ENCODE assay signal across 9 cellular contexts in genomic region chr20:32581839-32582658, GRCh38. TPM values are rescaled to one million over a fixed set of nuclear protein-coding genes. Genes with fewer than 3 reads are reported as not detected.
DNase-seq lines count a peak whose midpoint lies in the region; ATAC-seq, FAIRE-seq and TF ChIP-seq lines count a peak whose summit lies in the region.
"Had no signal": no experiment of that assay in that cellular context is flagged by ENCODE, and none has a peak within 500 bp of the region (broad histone marks: within the 10 kb centered on the region; RNA-seq: fewer than 3 reads in every experiment).

No MANE protein-coding gene starts in this region.

- peaks cover 3% of the 10 kb centered on the region; the same call in 1 of the 2 replicates for H4K20me1 ChIP-seq in GM12878 (ENCODE audit: control insufficient read depth, insufficient read depth)

- 57% methylated on average over 19 of the region's 20 CpGs for WGBS in HUES64
- 69% methylated on average over 20 of the region's 20 CpGs for WGBS in GM12878 (ENCODE audit: insufficient coverage, insufficient replicate concordance, low lambda C conversion rate, missing lambda C conversion rate)

- peak overlapping the region; percentile 70 for H3K27ac ChIP-seq in CD8-positive, alpha-beta memory T cell (ENCODE audit: low read depth, low read length)
- H3K27ac ChIP-seq in HUES64 (ENCODE audit: low read depth, low read length) = no peak overlapping the region
- no peak overlapping the region for H3K27ac ChIP-seq in GM12878 (ENCODE audit: control insufficient read depth, insufficient read depth)

- H3K79me2 ChIP-seq in GM12878 (ENCODE audit: control insufficient read depth, insufficient read depth, low read length) = peaks cover 4% of the 10 kb centered on the region

- intact Hi-C loops in GM12878 (cut with micrococcal nuclease; ENCODE audit: unreplicated experiment) = no loop called here

- no peaks in the 10 kb centered on the region for H3K9me3 Mint-ChIP-seq in CD8-positive, alpha-beta memory T cell
- H3K9me3 Mint-ChIP-seq in natural killer cell treated with Interleukin-12 subunit alpha and Interleukin-12 subunit beta and Interleukin-15 and Interleukin-18, amount 100 ng/mL, for 72 hours = no peaks in the 10 kb centered on the region

- no peak overlapping the region for H3K9ac ChIP-seq in HUES64 (ENCODE audit: low read depth, low read length)
- no peak overlapping the region for H3K9ac ChIP-seq in GM12878 (ENCODE audit: control insufficient read depth, insufficient read depth, low read length)

- RAD21 ChIA-PET in GM12878 (lab: Charles Lee; ENCODE audit: unreplicated experiment) = no interaction called here

- H3K27ac Mint-ChIP-seq in CD8-positive, alpha-beta memory T cell = peak overlapping the region in 7 of 8 donors; percentile 76 to 93 (median 82)
- peak overlapping the region; percentile 62 to 89 for H3K27ac Mint-ChIP-seq in natural killer cell treated with Interleukin-12 subunit alpha and Interleukin-12 subunit beta and Interleukin-15 and Interleukin-18, amount 100 ng/mL, for 72 hours

- in situ Hi-C loops in GM12878 (cut with MboI) = no loop called here

- no peaks in the 10 kb centered on the region for H3K9me3 ChIP-seq in CD8-positive, alpha-beta memory T cell (ENCODE audit: low read length)
- H3K9me3 ChIP-seq in HUES64 (ENCODE audit: insufficient read depth, low read depth, low read length) (no peaks in the 10 kb centered on the region), GM12878 (replicated peaks; ENCODE audit: control insufficient read depth, insufficient read depth, low read length) (no peaks in the 10 kb centered on the region)

- no peak for TF ChIP-seq POLR2A in GM12878 (IDR thresholded peaks at IDR 0.05; ENCODE audit: low read depth, low read length)

- TF ChIP-seq RAD21 in GM12878 (IDR thresholded peaks at IDR 0.05; ENCODE audit: insufficient read depth, low read depth, low read length) = no peak

- no peak for TF ChIP-seq CTCF in GM12878 (IDR thresholded peaks at IDR 0.05 in 2 of 3, conservative IDR thresholded peaks at IDR 0.05 in 1 of 3; ENCODE audit: control insufficient read depth in 2 of 3, extremely low read depth in 1 of 3, insufficient read depth in 1 of 3, low read depth in 3 of 3, low read length in 3 of 3)

- peaks cover 0 to 2% (median 0%) of the 10 kb centered on the region in 3 donors for H3K36me3 Mint-ChIP-seq in CD8-positive, alpha-beta memory T cell
- H3K36me3 Mint-ChIP-seq in natural killer cell treated with Interleukin-12 subunit alpha and Interleukin-12 subunit beta and Interleukin-15 and Interleukin-18, amount 100 ng/mL, for 72 hours = no peaks in the 10 kb centered on the region

- TF ChIP-seq EP300 in GM12878 (IDR thresholded peaks at IDR 0.05; ENCODE audit: borderline replicate concordance in 1 of 2, control insufficient read depth in 1 of 2, low read depth in 2 of 2, low read length in 2 of 2) = no peak

- H2AFZ ChIP-seq in GM12878 (ENCODE audit: control insufficient read depth, low read depth, low read length) = no peak overlapping the region

- peak in 2 of 5 donors; percentile 37 to 51 for DNase-seq in CD8-positive, alpha-beta memory T cell
- DNase-seq in GM12878 (ENCODE audit: low read depth, low spot score) = no peak
- DNase-seq in natural killer cell treated with Interleukin-12 subunit alpha and Interleukin-12 subunit beta and Interleukin-15 and Interleukin-18, amount 100 ng/mL, for 72 hours (ENCODE audit: low spot score) = no peak
- DNase-seq in stimulated activated CD4-positive, alpha-beta T cell treated with anti-CD3 and anti-CD28 coated beads, Interleukin-12 subunit alpha, Interleukin-12 subunit beta, amount 100 ng/mL, for 4 hours = no peak

- peak overlapping the region; percentile 19 for H3K4me3 ChIP-seq in CD8-positive, alpha-beta memory T cell (ENCODE audit: low read length)
- peak overlapping the region; percentile 64; the same call in 1 of the 2 replicates for H3K4me3 ChIP-seq in HUES64 (ENCODE audit: low read length)
- peak overlapping the region; percentile 16; the same call in 1 of the 2 replicates for H3K4me3 ChIP-seq in GM12878

- BruUV-seq in GM12878 (replicated peaks; lab: Mats Ljungman, UMichigan) = no TSS peak

- peak overlapping the region; percentile 48 for H3K4me2 ChIP-seq in GM12878 (ENCODE audit: control insufficient read depth, insufficient read depth)

- CTCF ChIA-PET in CD8-positive, alpha-beta memory T cell (lab: Charles Lee) = no interaction called here
- CTCF ChIA-PET in GM12878 (lab: Yijun Ruan, JAX) = no interaction called here

- peaks cover 68% of the 10 kb centered on the region for H3K4me1 ChIP-seq in CD8-positive, alpha-beta memory T cell (ENCODE audit: insufficient read depth, low read length)
- H3K4me1 ChIP-seq in HUES64 (ENCODE audit: insufficient read depth, low read length) (peaks cover 10% of the 10 kb centered on the region), GM12878 (ENCODE audit: control insufficient read depth, insufficient read depth, low read length) (peaks cover 17% of the 10 kb centered on the region)

- H3K4me1 Mint-ChIP-seq in CD8-positive, alpha-beta memory T cell = peaks cover 16 to 63% (median 58%) of the 10 kb centered on the region in 3 donors
- H3K4me1 Mint-ChIP-seq in natural killer cell treated with Interleukin-12 subunit alpha and Interleukin-12 subunit beta and Interleukin-15 and Interleukin-18, amount 100 ng/mL, for 72 hours (ENCODE audit: low read depth in 2 of 2) = peaks cover 34 to 38% of the 10 kb centered on the region in 2 donors

- H3K27me3 Mint-ChIP-seq in CD8-positive, alpha-beta memory T cell = peaks cover 0 to 4% of the 10 kb centered on the region in 2 donors
- H3K27me3 Mint-ChIP-seq in natural killer cell treated with Interleukin-12 subunit alpha and Interleukin-12 subunit beta and Interleukin-15 and Interleukin-18, amount 100 ng/mL, for 72 hours = no peaks in the 10 kb centered on the region

- POLR2A ChIA-PET in CD8-positive, alpha-beta memory T cell (lab: Charles Lee) = no interaction called here
- POLR2A ChIA-PET in GM12878 (lab: Charles Lee) = no interaction called here

- FAIRE-seq in GM12878 (lab: Jason Lieb, UNC) = no peak
- FAIRE-seq: G401.6 had no signal

- ATAC-seq in GM12878 (no peak), HG03280 (IDR thresholded peaks at IDR 0.05; ENCODE audit: unreplicated experiment) (no peak), GM21717 (IDR thresholded peaks at IDR 0.05; ENCODE audit: unreplicated experiment) (no peak), GM19023 (IDR thresholded peaks at IDR 0.05; ENCODE audit: unreplicated experiment) (no peak)
- no peak for ATAC-seq in natural killer cell treated with Interleukin-12 subunit alpha and Interleukin-12 subunit beta and Interleukin-15 and Interleukin-18, amount 100 ng/mL, for 72 hours

- SMC1A ChIA-PET in GM12878 (lab: Charles Lee; ENCODE audit: uncharacterized antibody, unreplicated experiment) = interaction anchor here (0.9 kb wide), 1 partner anchor 40 kb away, joined by 3 read pairs; no protein-coding TSS in a partner anchor

- H3K27me3 ChIP-seq in CD8-positive, alpha-beta memory T cell (ENCODE audit: insufficient read depth, low read length, poor library complexity, severe bottlenecking) = no peaks in the 10 kb centered on the region
- H3K27me3 ChIP-seq in HUES64 (ENCODE audit: insufficient read depth, low read length) (peaks cover 37% of the 10 kb centered on the region), GM12878 (replicated peaks in 1 of 2; ENCODE audit: control insufficient read depth in 2 of 2, insufficient read depth in 2 of 2, low read length in 1 of 2) (peaks cover 0 to 2% of the 10 kb centered on the region in 2 experiments; a peak in 1 of 4 replicates)

- no peaks in the 10 kb centered on the region for H3K36me3 ChIP-seq in CD8-positive, alpha-beta memory T cell (ENCODE audit: insufficient read depth, low read length)
- no peaks in the 10 kb centered on the region for H3K36me3 ChIP-seq in HUES64 (ENCODE audit: insufficient read depth, low read length)
- no peaks in the 10 kb centered on the region for H3K36me3 ChIP-seq in GM12878 (ENCODE audit: control insufficient read depth in 2 of 2, insufficient read depth in 2 of 2, low read length in 1 of 2)

- H3K4me3 Mint-ChIP-seq in CD8-positive, alpha-beta memory T cell = peak overlapping the region; percentile 67 to 90 (median 84)
- peak overlapping the region; percentile 79 for H3K4me3 Mint-ChIP-seq in natural killer cell treated with Interleukin-12 subunit alpha and Interleukin-12 subunit beta and Interleukin-15 and Interleukin-18, amount 100 ng/mL, for 72 hours

TF ChIP-seq in GM12878, 131 proteins besides CTCF, POLR2A, EP300 and RAD21 (continues in another document):
- TF ChIP-seq, protein P1, sequence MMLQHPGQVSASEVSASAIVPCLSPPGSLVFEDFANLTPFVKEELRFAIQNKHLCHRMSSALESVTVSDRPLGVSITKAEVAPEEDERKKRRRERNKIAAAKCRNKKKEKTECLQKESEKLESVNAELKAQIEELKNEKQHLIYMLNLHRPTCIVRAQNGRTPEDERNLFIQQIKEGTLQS (IDR thresholded peaks at IDR 0.05; ENCODE audit: borderline replicate concordance, extremely low read depth, low read depth, low read length) = no peak

RNA-seq across cellular contexts. Expression of gene NOL4L, which starts 3.1 kb away (rescaled TPM):
- total RNA-seq in CD8-positive, alpha-beta memory T cell = 10 to 100 TPM; 15.8 to 19.8 TPM
- 15.4 TPM for polyA plus RNA-seq in CD8-positive, alpha-beta memory T cell
- 17.9 TPM for polyA plus RNA-seq in HUES64 (2013, experiment 1 of 2)
- 21.6 TPM for polyA plus RNA-seq in HUES64 (2013, experiment 2 of 2)
- 72.6 and 77.1 TPM in 2 replicates for total RNA-seq in GM12878 (2013; cell fraction: nucleolus; rRNA removed)
- total RNA-seq in GM12878 (2014; rRNA removed) (8.1 and 9.5 TPM in 2 replicates), GM12878 (2014; rRNA removed; fragmentation: Illumina TruSeq; extraction: Trizol) (6.2 and 6.5 TPM in 2 replicates), GM12878 (2021) (24.0 and 30.0 TPM in 2 replicates)
- polyA plus RNA-seq in GM12878 (2011; ENCODE audit: low read depth) = 3.1 TPM
- polyA plus RNA-seq in GM12878 (2011; rRNA removed) (5.9 and 8.0 TPM in 2 replicates), GM12878 (2014; fragmentation: Illumina TruSeq; extraction: Trizol) (4.0 and 7.9 TPM in 2 replicates), GM12878 (2014; fragmentation: Nextera tagmentation; extraction: Ambion mirVana) (1 to 10 TPM; 2.3 to 3.9 TPM), GM12878 (2014; rRNA removed) (9.5 and 10.8 TPM in 2 replicates), GM12878 (2016; fragmentation: Nextera tagmentation; extraction: Ambion mirVana) (1 to 10 TPM; 7.9 to 8.2 TPM)
- polyA plus RNA-seq in GM12878 (2011; cell fraction: cytosol; rRNA removed) = 6.0 and 6.7 TPM in 2 replicates
- 36.6 and 37.1 TPM in 2 replicates for polyA plus RNA-seq in GM12878 (2011; cell fraction: nucleus; rRNA removed)
- polyA plus RNA-seq in GM12878 (2012) = 6.1 and 6.9 TPM in 2 replicates
- polyA minus RNA-seq in GM12878 (2011; rRNA and poly(A)+ RNA removed) = 6.5 and 10.4 TPM in 2 replicates
- 4.8 and 9.5 TPM in 2 replicates for polyA minus RNA-seq in GM12878 (2011; cell fraction: cytosol; rRNA and poly(A)+ RNA removed)
- polyA minus RNA-seq in GM12878 (2011; cell fraction: nucleus; rRNA and poly(A)+ RNA removed) = 6.6 and 14.4 TPM in 2 replicates
- total RNA-seq in natural killer cell treated with Interleukin-12 subunit alpha and Interleukin-12 subunit beta and Interleukin-15 and Interleukin-18, amount 100 ng/mL, for 72 hours = 10 to 100 TPM; 20.0 to 20.1 TPM
